In the genomic region with DNA sequence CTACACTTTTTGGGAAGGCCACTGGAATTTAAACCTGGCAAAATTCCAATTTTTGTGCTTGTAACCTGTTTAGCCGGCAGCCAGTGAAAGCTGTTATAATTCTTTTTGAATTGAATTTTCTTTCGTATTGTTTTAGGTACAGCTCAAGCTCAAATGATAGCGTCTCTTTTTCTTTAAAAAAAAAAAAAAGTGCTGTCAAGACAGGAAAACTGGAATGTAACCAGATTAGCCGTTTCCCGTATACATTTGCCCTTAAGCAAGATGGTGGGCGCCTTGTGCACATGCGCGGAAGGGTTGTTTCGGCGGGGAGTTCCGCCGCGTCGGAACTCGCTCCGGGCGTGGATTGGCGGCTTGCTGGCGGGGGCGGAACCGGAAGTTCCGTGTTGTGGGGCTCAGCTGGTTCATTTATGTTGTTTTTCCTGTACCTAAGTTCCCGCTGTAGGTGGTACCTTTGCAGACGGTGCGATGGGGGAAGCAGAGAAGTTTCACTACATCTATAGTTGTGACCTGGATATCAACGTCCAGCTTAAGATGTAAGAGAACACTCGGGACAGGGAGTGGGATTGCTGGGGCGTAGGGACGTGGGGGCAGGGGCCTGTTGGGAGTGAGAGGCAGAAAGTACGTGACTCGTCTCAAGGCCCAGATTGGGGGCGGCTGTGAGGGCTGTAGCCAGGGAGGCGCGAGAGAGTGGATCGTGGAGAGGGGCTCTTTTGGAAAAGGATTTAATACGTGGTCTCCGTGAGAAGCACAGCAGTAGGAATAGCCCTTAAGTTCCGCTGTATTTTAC, we compare ENCODE assay signal across 1 cellular context.
TF ChIP-seq lines count a peak whose summit lies in the region.

Gene PIK3C3, plus strand, starts transcription at position 408 of the 787 bp plus-strand sequence. Its CDS starts 58 bp downstream, at position 466.

TF ChIP-seq in HepG2, 621 proteins besides CTCF, POLR2A, EP300 and RAD21 (continued from another document and continues in another):
- TF ChIP-seq, protein P1, sequence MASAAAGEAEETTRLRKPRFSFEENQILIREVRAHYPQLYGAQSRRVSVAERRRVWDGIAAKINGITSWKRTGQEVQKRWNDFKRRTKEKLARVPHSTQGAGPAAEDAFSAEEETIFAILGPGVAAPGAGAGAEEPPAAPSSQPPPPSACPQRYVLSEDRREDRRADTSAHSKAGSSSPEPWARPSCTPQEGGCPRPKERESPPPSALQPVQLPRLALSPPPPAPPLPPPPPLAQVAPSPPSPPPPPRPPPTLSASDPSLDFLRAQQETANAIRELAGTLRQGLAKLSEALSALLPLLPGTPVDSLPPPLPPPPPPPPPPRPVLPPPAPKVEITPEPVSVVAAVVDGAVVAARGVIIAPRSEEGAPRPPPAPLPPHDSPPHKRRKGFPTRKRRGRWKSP (CRISPR knock-in tag; IDR thresholded peaks at IDR 0.05) = no peak; the same call in 1 of the 2 replicates
- TF ChIP-seq MXD4 (CRISPR knock-in tag; IDR thresholded peaks at IDR 0.05) = no peak
- TF ChIP-seq MYNN (CRISPR knock-in tag; IDR thresholded peaks at IDR 0.05; ENCODE audit: low read depth) = no peak
- TF ChIP-seq ZNF510 (CRISPR knock-in tag; IDR thresholded peaks at IDR 0.05; ENCODE audit: low read depth) = no peak
- TF ChIP-seq TARDBP (CRISPR knock-in tag; IDR thresholded peaks at IDR 0.05) = no peak
- TF ChIP-seq ZNF746 (CRISPR knock-in tag; IDR thresholded peaks at IDR 0.05) = no peak
- TF ChIP-seq, protein P2, sequence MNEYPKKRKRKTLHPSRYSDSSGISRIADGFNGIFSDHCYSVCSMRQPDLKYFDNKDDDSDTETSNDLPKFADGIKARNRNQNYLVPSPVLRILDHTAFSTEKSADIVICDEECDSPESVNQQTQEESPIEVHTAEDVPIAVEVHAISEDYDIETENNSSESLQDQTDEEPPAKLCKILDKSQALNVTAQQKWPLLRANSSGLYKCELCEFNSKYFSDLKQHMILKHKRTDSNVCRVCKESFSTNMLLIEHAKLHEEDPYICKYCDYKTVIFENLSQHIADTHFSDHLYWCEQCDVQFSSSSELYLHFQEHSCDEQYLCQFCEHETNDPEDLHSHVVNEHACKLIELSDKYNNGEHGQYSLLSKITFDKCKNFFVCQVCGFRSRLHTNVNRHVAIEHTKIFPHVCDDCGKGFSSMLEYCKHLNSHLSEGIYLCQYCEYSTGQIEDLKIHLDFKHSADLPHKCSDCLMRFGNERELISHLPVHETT (CRISPR knock-in tag; conservative IDR thresholded peaks at IDR 0.05) = no peak
- TF ChIP-seq ZKSCAN1 (IDR thresholded peaks at IDR 0.05; ENCODE audit: low read length) = no peak
- TF ChIP-seq, protein P3, sequence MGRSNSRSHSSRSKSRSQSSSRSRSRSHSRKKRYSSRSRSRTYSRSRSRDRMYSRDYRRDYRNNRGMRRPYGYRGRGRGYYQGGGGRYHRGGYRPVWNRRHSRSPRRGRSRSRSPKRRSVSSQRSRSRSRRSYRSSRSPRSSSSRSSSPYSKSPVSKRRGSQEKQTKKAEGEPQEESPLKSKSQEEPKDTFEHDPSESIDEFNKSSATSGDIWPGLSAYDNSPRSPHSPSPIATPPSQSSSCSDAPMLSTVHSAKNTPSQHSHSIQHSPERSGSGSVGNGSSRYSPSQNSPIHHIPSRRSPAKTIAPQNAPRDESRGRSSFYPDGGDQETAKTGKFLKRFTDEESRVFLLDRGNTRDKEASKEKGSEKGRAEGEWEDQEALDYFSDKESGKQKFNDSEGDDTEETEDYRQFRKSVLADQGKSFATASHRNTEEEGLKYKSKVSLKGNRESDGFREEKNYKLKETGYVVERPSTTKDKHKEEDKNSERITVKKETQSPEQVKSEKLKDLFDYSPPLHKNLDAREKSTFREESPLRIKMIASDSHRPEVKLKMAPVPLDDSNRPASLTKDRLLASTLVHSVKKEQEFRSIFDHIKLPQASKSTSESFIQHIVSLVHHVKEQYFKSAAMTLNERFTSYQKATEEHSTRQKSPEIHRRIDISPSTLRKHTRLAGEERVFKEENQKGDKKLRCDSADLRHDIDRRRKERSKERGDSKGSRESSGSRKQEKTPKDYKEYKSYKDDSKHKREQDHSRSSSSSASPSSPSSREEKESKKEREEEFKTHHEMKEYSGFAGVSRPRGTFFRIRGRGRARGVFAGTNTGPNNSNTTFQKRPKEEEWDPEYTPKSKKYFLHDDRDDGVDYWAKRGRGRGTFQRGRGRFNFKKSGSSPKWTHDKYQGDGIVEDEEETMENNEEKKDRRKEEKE (IDR thresholded peaks at IDR 0.05) = no peak
- TF ChIP-seq SSRP1 (CRISPR knock-in tag; IDR thresholded peaks at IDR 0.05) = no peak
- TF ChIP-seq, protein P4, sequence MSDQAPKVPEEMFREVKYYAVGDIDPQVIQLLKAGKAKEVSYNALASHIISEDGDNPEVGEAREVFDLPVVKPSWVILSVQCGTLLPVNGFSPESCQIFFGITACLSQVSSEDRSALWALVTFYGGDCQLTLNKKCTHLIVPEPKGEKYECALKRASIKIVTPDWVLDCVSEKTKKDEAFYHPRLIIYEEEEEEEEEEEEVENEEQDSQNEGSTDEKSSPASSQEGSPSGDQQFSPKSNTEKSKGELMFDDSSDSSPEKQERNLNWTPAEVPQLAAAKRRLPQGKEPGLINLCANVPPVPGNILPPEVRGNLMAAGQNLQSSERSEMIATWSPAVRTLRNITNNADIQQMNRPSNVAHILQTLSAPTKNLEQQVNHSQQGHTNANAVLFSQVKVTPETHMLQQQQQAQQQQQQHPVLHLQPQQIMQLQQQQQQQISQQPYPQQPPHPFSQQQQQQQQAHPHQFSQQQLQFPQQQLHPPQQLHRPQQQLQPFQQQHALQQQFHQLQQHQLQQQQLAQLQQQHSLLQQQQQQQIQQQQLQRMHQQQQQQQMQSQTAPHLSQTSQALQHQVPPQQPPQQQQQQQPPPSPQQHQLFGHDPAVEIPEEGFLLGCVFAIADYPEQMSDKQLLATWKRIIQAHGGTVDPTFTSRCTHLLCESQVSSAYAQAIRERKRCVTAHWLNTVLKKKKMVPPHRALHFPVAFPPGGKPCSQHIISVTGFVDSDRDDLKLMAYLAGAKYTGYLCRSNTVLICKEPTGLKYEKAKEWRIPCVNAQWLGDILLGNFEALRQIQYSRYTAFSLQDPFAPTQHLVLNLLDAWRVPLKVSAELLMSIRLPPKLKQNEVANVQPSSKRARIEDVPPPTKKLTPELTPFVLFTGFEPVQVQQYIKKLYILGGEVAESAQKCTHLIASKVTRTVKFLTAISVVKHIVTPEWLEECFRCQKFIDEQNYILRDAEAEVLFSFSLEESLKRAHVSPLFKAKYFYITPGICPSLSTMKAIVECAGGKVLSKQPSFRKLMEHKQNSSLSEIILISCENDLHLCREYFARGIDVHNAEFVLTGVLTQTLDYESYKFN (CRISPR knock-in tag; conservative IDR thresholded peaks at IDR 0.05) = no peak
- TF ChIP-seq IRX3 (CRISPR knock-in tag; IDR thresholded peaks at IDR 0.05; ENCODE audit: borderline replicate concordance, low read depth) = no peak
- TF ChIP-seq ZNF605 (CRISPR knock-in tag; IDR thresholded peaks at IDR 0.05) = no peak
- no peak for TF ChIP-seq ZNF136 (CRISPR knock-in tag; IDR thresholded peaks at IDR 0.05; ENCODE audit: low read depth)
- no peak for TF ChIP-seq RFX3 (CRISPR knock-in tag; IDR thresholded peaks at IDR 0.05)
- TF ChIP-seq NKX3-1 (CRISPR knock-in tag; IDR thresholded peaks at IDR 0.05) = no peak
- no peak for TF ChIP-seq ZIK1 (CRISPR knock-in tag; IDR thresholded peaks at IDR 0.05; ENCODE audit: borderline replicate concordance, low read depth)
- no peak for TF ChIP-seq ZMAT3 (CRISPR knock-in tag; conservative IDR thresholded peaks at IDR 0.05)
- no peak for TF ChIP-seq JUND (CRISPR knock-in tag; IDR thresholded peaks at IDR 0.05)
- no peak for TF ChIP-seq KLF15 (CRISPR knock-in tag; IDR thresholded peaks at IDR 0.05; ENCODE audit: borderline replicate concordance)
- TF ChIP-seq NCOA2 (CRISPR knock-in tag; IDR thresholded peaks at IDR 0.05) = no peak
- TF ChIP-seq ZNF180 (CRISPR knock-in tag; IDR thresholded peaks at IDR 0.05; ENCODE audit: borderline replicate concordance, low read depth) = no peak
- TF ChIP-seq SYNCRIP (IDR thresholded peaks at IDR 0.05; ENCODE audit: insufficient read depth, low read depth, low read length) = no peak
- no peak for TF ChIP-seq ZBTB3 (CRISPR knock-in tag; IDR thresholded peaks at IDR 0.05; ENCODE audit: borderline replicate concordance, low read depth)
- TF ChIP-seq CHD2 (IDR thresholded peaks at IDR 0.05; ENCODE audit: low read depth, low read length) = no peak
- TF ChIP-seq ZNF703 (CRISPR knock-in tag; IDR thresholded peaks at IDR 0.05; ENCODE audit: borderline replicate concordance) = no peak
- TF ChIP-seq ZNF292 (CRISPR knock-in tag; IDR thresholded peaks at IDR 0.05; ENCODE audit: borderline replicate concordance, low read depth) = no peak
- no peak for TF ChIP-seq KDM4B (CRISPR knock-in tag; IDR thresholded peaks at IDR 0.05)
- no peak for TF ChIP-seq SNAPC5 (CRISPR knock-in tag; IDR thresholded peaks at IDR 0.05; ENCODE audit: borderline replicate concordance)
- no peak for TF ChIP-seq RXRA (CRISPR knock-in tag; IDR thresholded peaks at IDR 0.05)
- TF ChIP-seq MED1 (CRISPR knock-in tag; IDR thresholded peaks at IDR 0.05) = no peak; the same call in 1 of the 2 replicates
- TF ChIP-seq NFIB (CRISPR knock-in tag; IDR thresholded peaks at IDR 0.05; ENCODE audit: borderline replicate concordance) = no peak
- no peak for TF ChIP-seq BORCS8-MEF2B (CRISPR knock-in tag; IDR thresholded peaks at IDR 0.05)
- no peak for TF ChIP-seq HINFP (CRISPR knock-in tag; IDR thresholded peaks at IDR 0.05; ENCODE audit: low read depth)
- TF ChIP-seq, protein P5, sequence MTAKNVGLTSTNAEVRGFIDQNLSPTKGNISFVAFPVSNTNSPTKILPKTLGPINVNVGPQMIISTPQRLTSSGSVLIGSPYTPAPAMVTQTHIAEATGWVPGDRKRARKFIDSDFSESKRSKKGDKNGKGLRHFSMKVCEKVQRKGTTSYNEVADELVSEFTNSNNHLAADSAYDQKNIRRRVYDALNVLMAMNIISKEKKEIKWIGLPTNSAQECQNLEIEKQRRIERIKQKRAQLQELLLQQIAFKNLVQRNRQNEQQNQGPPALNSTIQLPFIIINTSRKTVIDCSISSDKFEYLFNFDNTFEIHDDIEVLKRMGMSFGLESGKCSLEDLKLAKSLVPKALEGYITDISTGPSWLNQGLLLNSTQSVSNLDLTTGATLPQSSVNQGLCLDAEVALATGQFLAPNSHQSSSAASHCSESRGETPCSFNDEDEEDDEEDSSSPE (CRISPR knock-in tag; IDR thresholded peaks at IDR 0.05) = 0 out of 2 replicates have a peak, but pooled peaks have one; percentile 50
- TF ChIP-seq, protein P6, sequence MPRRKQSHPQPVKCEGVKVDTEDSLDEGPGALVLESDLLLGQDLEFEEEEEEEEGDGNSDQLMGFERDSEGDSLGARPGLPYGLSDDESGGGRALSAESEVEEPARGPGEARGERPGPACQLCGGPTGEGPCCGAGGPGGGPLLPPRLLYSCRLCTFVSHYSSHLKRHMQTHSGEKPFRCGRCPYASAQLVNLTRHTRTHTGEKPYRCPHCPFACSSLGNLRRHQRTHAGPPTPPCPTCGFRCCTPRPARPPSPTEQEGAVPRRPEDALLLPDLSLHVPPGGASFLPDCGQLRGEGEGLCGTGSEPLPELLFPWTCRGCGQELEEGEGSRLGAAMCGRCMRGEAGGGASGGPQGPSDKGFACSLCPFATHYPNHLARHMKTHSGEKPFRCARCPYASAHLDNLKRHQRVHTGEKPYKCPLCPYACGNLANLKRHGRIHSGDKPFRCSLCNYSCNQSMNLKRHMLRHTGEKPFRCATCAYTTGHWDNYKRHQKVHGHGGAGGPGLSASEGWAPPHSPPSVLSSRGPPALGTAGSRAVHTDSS (CRISPR knock-in tag; conservative IDR thresholded peaks at IDR 0.05) = no peak
- TF ChIP-seq SNAPC4 (CRISPR knock-in tag; IDR thresholded peaks at IDR 0.05) = no peak
